In genomic region chr6:157943964-157944283, GRCh38 we compare ENCODE assay signal across 24 cellular contexts. TPM values are rescaled to one million over a fixed set of nuclear protein-coding genes. Genes with fewer than 3 reads are reported as not detected.
DNase-seq lines count a peak whose midpoint lies in the region; ATAC-seq and TF ChIP-seq lines count a peak whose summit lies in the region.
"Had no signal": no experiment of that assay in that cellular context is flagged by ENCODE, and none has a peak within 500 bp of the region (broad histone marks: within the 10 kb centered on the region; RNA-seq: fewer than 3 reads in every experiment).

No MANE protein-coding gene starts in this region.

- H2AK5ac ChIP-seq in IMR-90 (ENCODE audit: low read depth, low read length) = no peak overlapping the region
- H2AK5ac ChIP-seq in neuronal stem cell (ENCODE audit: low read depth, low read length) = no peak overlapping the region

- no peak overlapping the region for H2BK20ac ChIP-seq in IMR-90 (ENCODE audit: low read depth, low read length)

- H3K4me3 ChIP-seq in IMR-90 (ENCODE audit: insufficient read depth, low read depth, low read length) = no peak overlapping the region
- H3K4me3 ChIP-seq in heart right ventricle = no peak overlapping the region
- no peak overlapping the region for H3K4me3 ChIP-seq in neuronal stem cell (ENCODE audit: low read length in 2 of 2)
- H3K4me3 ChIP-seq: PC-9, SJCRH30 had no signal

- no peak for DNase-seq in activated CD8-positive, alpha-beta T cell treated with anti-CD3 and anti-CD28 coated beads for 36 hours
- DNase-seq in activated CD8-positive, alpha-beta T cell treated with anti-CD3 and anti-CD28 coated beads, Interleukin-2, amount 10 ng/mL, durations not matched to agents 7 days and 5 days = no peak
- DNase-seq in IMR-90 (no peak), progenitor cell of endocrine pancreas (ENCODE audit: low spot score, unreplicated experiment) (no peak), heart right ventricle (no peak), neuronal stem cell (ENCODE audit: low spot score) (no peak)
- DNase-seq in activated effector memory CD4-positive, alpha-beta T cell treated with anti-CD3 and anti-CD28 coated beads, Interleukin-2, amount 50 U/mL, for 16 hours = no peak
- DNase-seq: Calu3; CD8-positive, alpha-beta memory T cell; DND-41; KG1; MM.1S; NCI-H1048; NCI-H1694; NCI-H2029 treated with DMSO at 0.1 percent for 48 hours; NCI-H2227 treated with DMSO at 0.1 percent for 48 hours; NCI-H526 treated with DMSO at 0.1 percent for 48 hours; PC-9; SJCRH30 had no signal

- no peaks in the 10 kb centered on the region; the same call in 1 of the 2 replicates for H3K9me3 ChIP-seq in IMR-90 (ENCODE audit: control insufficient read depth, insufficient read depth, low read length)
- H3K9me3 ChIP-seq in heart right ventricle = peaks cover 0 to 2% (median 0%) of the 10 kb centered on the region in 11 donors
- H3K9me3 ChIP-seq in neuronal stem cell (replicated peaks in 1 of 2; ENCODE audit: control insufficient read depth in 2 of 2, insufficient read depth in 1 of 2, low read depth in 1 of 2, low read length in 2 of 2) = no peaks in the 10 kb centered on the region
- H3K9me3 ChIP-seq: SJCRH30 had no signal

- H3K4ac ChIP-seq in IMR-90 (ENCODE audit: low read depth, low read length) = no peak overlapping the region
- H3K4ac ChIP-seq in neuronal stem cell (ENCODE audit: low read length) = no peak overlapping the region

- H3K79me1 ChIP-seq in IMR-90 (ENCODE audit: low read depth in 1 of 2, low read length in 2 of 2) (peaks cover 0 to 5% of the 10 kb centered on the region in 2 experiments; a peak in 3 of 4 replicates), neuronal stem cell (ENCODE audit: low read depth, low read length) (no peaks in the 10 kb centered on the region)

- no peak for ATAC-seq in activated CD8-positive, alpha-beta T cell treated with anti-CD3 and anti-CD28 coated beads for 36 hours
- no peak for ATAC-seq in activated CD8-positive, alpha-beta T cell treated with anti-CD3 and anti-CD28 coated beads, Interleukin-2, amount 10 ng/mL, durations not matched to agents 7 days and 5 days
- ATAC-seq in IMR-90 (ENCODE audit: low read depth) = no peak
- ATAC-seq in heart right ventricle = no peak
- ATAC-seq: Right ventricle myocardium inferior had no signal

- no peak overlapping the region for H3K23ac ChIP-seq in IMR-90 (ENCODE audit: low read depth, low read length)
- H3K23ac ChIP-seq in neuronal stem cell (ENCODE audit: low read depth, low read length, poor library complexity) = no peak overlapping the region

- TF ChIP-seq POLR2A in IMR-90 (IDR thresholded peaks at IDR 0.05; ENCODE audit: low read depth, low read length) = no peak

- WGBS in IMR-90 (ENCODE audit: extremely low coverage in 2 of 2, insufficient read length in 1 of 2), 2 experiments = 92% methylated on average over 6 of the region's 15 CpGs; no CpG with 5 or more reads in 1 of the 2 experiments
- WGBS in heart right ventricle, 2 donors = 94 to 96% methylated on average over 15 of the region's 15 CpGs
- WGBS in neuronal stem cell (ENCODE audit: extremely low coverage in 2 of 2, insufficient read length in 2 of 2, insufficient replicate concordance in 1 of 2), 2 donors = no CpG with 5 or more reads among the region's 15 CpGs

- POLR2A ChIA-PET in activated CD8-positive, alpha-beta T cell treated with anti-CD3 and anti-CD28 coated beads for 36 hours (lab: Charles Lee) = no interaction called here
- POLR2A ChIA-PET in activated CD8-positive, alpha-beta T cell treated with anti-CD3 and anti-CD28 coated beads, Interleukin-2, amount 10 ng/mL, durations not matched to agents 7 days and 5 days (lab: Charles Lee) = no interaction called here
- POLR2A ChIA-PET in IMR-90 (lab: Charles Lee; ENCODE audit: unreplicated experiment) = no interaction called here

- H2BK5ac ChIP-seq in IMR-90 (ENCODE audit: low read depth, low read length, poor library complexity, severe bottlenecking) (no peak overlapping the region), neuronal stem cell (ENCODE audit: low read length) (no peak overlapping the region)

- H2AFZ ChIP-seq in IMR-90 (replicated peaks; ENCODE audit: low read length, poor library complexity) (no peak overlapping the region), neuronal stem cell (ENCODE audit: low read length) (no peak overlapping the region)
- H2AFZ ChIP-seq: PC-9 had no signal

- H3K27me3 ChIP-seq in IMR-90 (ENCODE audit: control insufficient read depth, insufficient read depth, low read length) (no peaks in the 10 kb centered on the region), heart right ventricle (no peaks in the 10 kb centered on the region), neuronal stem cell (ENCODE audit: control insufficient read depth in 3 of 3, insufficient read depth in 3 of 3, low read depth in 1 of 3, low read length in 3 of 3) (no peaks in the 10 kb centered on the region)
- H3K27me3 ChIP-seq: SJCRH30 had no signal

- no peak overlapping the region for H3K56ac ChIP-seq in IMR-90 (ENCODE audit: extremely low read depth, insufficient read depth, low read length)

- peak overlapping the region; percentile 9 for H3K27ac Mint-ChIP-seq in activated CD8-positive, alpha-beta T cell treated with anti-CD3 and anti-CD28 coated beads for 36 hours
- H3K27ac Mint-ChIP-seq in activated CD8-positive, alpha-beta T cell treated with anti-CD3 and anti-CD28 coated beads, Interleukin-2, amount 10 ng/mL, durations not matched to agents 7 days and 5 days = no peak overlapping the region
- peak overlapping the region; percentile 43 for H3K27ac Mint-ChIP-seq in progenitor cell of endocrine pancreas
- H3K27ac Mint-ChIP-seq: B cell; CD8-positive, alpha-beta memory T cell had no signal

- H3K4me3 Mint-ChIP-seq in activated CD8-positive, alpha-beta T cell treated with anti-CD3 and anti-CD28 coated beads for 36 hours = no peak overlapping the region
- no peak overlapping the region for H3K4me3 Mint-ChIP-seq in activated CD8-positive, alpha-beta T cell treated with anti-CD3 and anti-CD28 coated beads, Interleukin-2, amount 10 ng/mL, durations not matched to agents 7 days and 5 days
- H3K4me3 Mint-ChIP-seq in progenitor cell of endocrine pancreas (ENCODE audit: low read depth) = no peak overlapping the region
- H3K4me3 Mint-ChIP-seq: B cell; CD8-positive, alpha-beta memory T cell had no signal

- peaks cover 45% of the 10 kb centered on the region for H3K4me1 Mint-ChIP-seq in activated CD8-positive, alpha-beta T cell treated with anti-CD3 and anti-CD28 coated beads for 36 hours (ENCODE audit: low read depth)
- peaks cover 10% of the 10 kb centered on the region for H3K4me1 Mint-ChIP-seq in activated CD8-positive, alpha-beta T cell treated with anti-CD3 and anti-CD28 coated beads, Interleukin-2, amount 10 ng/mL, durations not matched to agents 7 days and 5 days (ENCODE audit: low read depth)
- peaks cover 8% of the 10 kb centered on the region for H3K4me1 Mint-ChIP-seq in progenitor cell of endocrine pancreas (ENCODE audit: low read depth)
- H3K4me1 Mint-ChIP-seq: B cell; CD8-positive, alpha-beta memory T cell had no signal

- dilution Hi-C loops in IMR-90 (cut with HindIII; ENCODE audit: low sequenced_read_pairs, unreplicated experiment) = no loop called here

- no peak overlapping the region for H3K4me2 ChIP-seq in IMR-90 (ENCODE audit: low read depth, low read length)
- H3K4me2 ChIP-seq in neuronal stem cell (ENCODE audit: insufficient read depth, low read length, poor library complexity, severe bottlenecking) = no peak overlapping the region
- H3K4me2 ChIP-seq: PC-9 had no signal

- H2BK120ac ChIP-seq in IMR-90 (ENCODE audit: low read depth, low read length) = no peak overlapping the region
- H2BK120ac ChIP-seq in neuronal stem cell (ENCODE audit: low read depth, low read length) = no peak overlapping the region

- no peak overlapping the region for H4K5ac ChIP-seq in IMR-90 (ENCODE audit: low read depth, low read length)

- H3K18ac ChIP-seq in IMR-90 (ENCODE audit: low read depth, low read length) (no peak overlapping the region), neuronal stem cell (ENCODE audit: low read length) (no peak overlapping the region)

- H3K14ac ChIP-seq in IMR-90 (replicated peaks; ENCODE audit: low read depth, low read length) (no peak overlapping the region), neuronal stem cell (ENCODE audit: low read length) (no peak overlapping the region)

- H3K9ac ChIP-seq in IMR-90 (ENCODE audit: low read depth, low read length) (no peak overlapping the region), neuronal stem cell (ENCODE audit: low read depth, low read length, poor library complexity) (no peak overlapping the region)

- TF ChIP-seq CTCF in activated CD8-positive, alpha-beta T cell treated with anti-CD3 and anti-CD28 coated beads for 36 hours (IDR thresholded peaks at IDR 0.05) = no peak
- TF ChIP-seq CTCF in IMR-90 (conservative IDR thresholded peaks at IDR 0.05; ENCODE audit: low read depth, low read length) (no peak), progenitor cell of endocrine pancreas (IDR thresholded peaks at IDR 0.05; ENCODE audit: unreplicated experiment) (no peak), heart right ventricle (IDR thresholded peaks at IDR 0.05) (no peak)

- H3K27ac ChIP-seq in IMR-90 (ENCODE audit: insufficient read depth, low read length) = no peak overlapping the region
- peak overlapping the region; percentile 61 for H3K27ac ChIP-seq in cingulate gyrus (ENCODE audit: low read depth, low read length)
- H3K27ac ChIP-seq in heart right ventricle = no peak overlapping the region
- H3K27ac ChIP-seq in neuronal stem cell (replicated peaks; ENCODE audit: low read length) = no peak overlapping the region
- H3K27ac ChIP-seq: 22Rv1, C4-2B, PC-9, SJCRH30 had no signal

- in situ Hi-C loops in IMR-90 (cut with MboI; ENCODE audit: low sequenced_read_pairs) = no loop called here

- no peak overlapping the region for H2BK12ac ChIP-seq in neuronal stem cell (ENCODE audit: low read length)

- CTCF ChIA-PET in activated CD8-positive, alpha-beta T cell treated with anti-CD3 and anti-CD28 coated beads for 36 hours (lab: Charles Lee) = interaction anchor here (0.7 kb wide), 1 partner anchor 187 kb away, joined by 3 read pairs; no protein-coding TSS in a partner anchor
- CTCF ChIA-PET in activated CD8-positive, alpha-beta T cell treated with anti-CD3 and anti-CD28 coated beads, Interleukin-2, amount 10 ng/mL, durations not matched to agents 7 days and 5 days (lab: Charles Lee) = no interaction called here
- CTCF ChIA-PET in IMR-90 (lab: Yijun Ruan, JAX) = no interaction called here

- H4K8ac ChIP-seq in IMR-90 (ENCODE audit: low read depth in 2 of 2, low read length in 2 of 2) = no peak overlapping the region
- H4K8ac ChIP-seq in neuronal stem cell (ENCODE audit: low read depth, low read length) = no peak overlapping the region

- no peaks in the 10 kb centered on the region for H4K20me1 ChIP-seq in IMR-90 (ENCODE audit: insufficient read depth, low read length)

- TF ChIP-seq RAD21 in IMR-90 (IDR thresholded peaks at IDR 0.05; ENCODE audit: low read length) = no peak

- peaks cover 78% of the 10 kb centered on the region for H3K36me3 Mint-ChIP-seq in activated CD8-positive, alpha-beta T cell treated with anti-CD3 and anti-CD28 coated beads for 36 hours (ENCODE audit: low read depth)
- peaks cover 20% of the 10 kb centered on the region for H3K36me3 Mint-ChIP-seq in activated CD8-positive, alpha-beta T cell treated with anti-CD3 and anti-CD28 coated beads, Interleukin-2, amount 10 ng/mL, durations not matched to agents 7 days and 5 days (ENCODE audit: low read depth)
- H3K36me3 Mint-ChIP-seq in progenitor cell of endocrine pancreas (ENCODE audit: insufficient read depth) = peaks cover 57% of the 10 kb centered on the region

- no peaks in the 10 kb centered on the region for H3K27me3 Mint-ChIP-seq in activated CD8-positive, alpha-beta T cell treated with anti-CD3 and anti-CD28 coated beads for 36 hours
- peaks cover 2% of the 10 kb centered on the region for H3K27me3 Mint-ChIP-seq in activated CD8-positive, alpha-beta T cell treated with anti-CD3 and anti-CD28 coated beads, Interleukin-2, amount 10 ng/mL, durations not matched to agents 7 days and 5 days (ENCODE audit: low read depth)
- H3K27me3 Mint-ChIP-seq in progenitor cell of endocrine pancreas = no peaks in the 10 kb centered on the region
- H3K27me3 Mint-ChIP-seq: B cell had no signal

- H3K9me3 Mint-ChIP-seq in activated CD8-positive, alpha-beta T cell treated with anti-CD3 and anti-CD28 coated beads for 36 hours = peaks cover 4% of the 10 kb centered on the region
- H3K9me3 Mint-ChIP-seq in activated CD8-positive, alpha-beta T cell treated with anti-CD3 and anti-CD28 coated beads, Interleukin-2, amount 10 ng/mL, durations not matched to agents 7 days and 5 days (ENCODE audit: insufficient read depth) = peaks cover 3% of the 10 kb centered on the region
- peaks cover 5% of the 10 kb centered on the region for H3K9me3 Mint-ChIP-seq in progenitor cell of endocrine pancreas (ENCODE audit: low read depth)

- intact Hi-C loops in activated CD8-positive, alpha-beta T cell treated with anti-CD3 and anti-CD28 coated beads for 36 hours (cut with micrococcal nuclease) = no loop called here
- intact Hi-C loops in IMR-90 (cut with micrococcal nuclease) = no loop called here
- intact Hi-C loops in heart right ventricle (cut with DNase I) = no loop called here

- H2AK9ac ChIP-seq in IMR-90 (replicated peaks; ENCODE audit: low read depth, low read length, poor library complexity) = no peak overlapping the region

- H4K91ac ChIP-seq in IMR-90 (ENCODE audit: insufficient read depth, low read depth, low read length) (no peak overlapping the region), neuronal stem cell (ENCODE audit: low read depth, low read length, poor library complexity) (no peak overlapping the region)

- H2BK15ac ChIP-seq in IMR-90 (ENCODE audit: low read depth, low read length) (no peak overlapping the region), neuronal stem cell (ENCODE audit: low read length) (no peak overlapping the region)

- H3K9me1 ChIP-seq in IMR-90 (ENCODE audit: insufficient read depth, low read length) = peaks cover 5% of the 10 kb centered on the region

- H3K36me3 ChIP-seq in IMR-90 (ENCODE audit: control insufficient read depth, insufficient read depth, low read length) (peaks cover 57% of the 10 kb centered on the region), heart right ventricle (peaks cover 0 to 78% (median 52%) of the 10 kb centered on the region in 9 donors), neuronal stem cell (replicated peaks in 1 of 2; ENCODE audit: control insufficient read depth in 2 of 2, insufficient read depth in 2 of 2, low read length in 2 of 2) (peaks cover 20 to 66% of the 10 kb centered on the region in 2 donors)

- H3K4me1 ChIP-seq in IMR-90 (ENCODE audit: control insufficient read depth, insufficient read depth, low read length) = no peaks in the 10 kb centered on the region; the same call in 1 of the 2 replicates
- no peaks in the 10 kb centered on the region for H3K4me1 ChIP-seq in heart right ventricle
- no peaks in the 10 kb centered on the region for H3K4me1 ChIP-seq in neuronal stem cell (ENCODE audit: control insufficient read depth in 2 of 2, insufficient read depth in 1 of 2, low read depth in 1 of 2, low read length in 2 of 2)
- H3K4me1 ChIP-seq: SJCRH30 had no signal

- BruUV-seq in IMR-90 (replicated peaks; lab: Mats Ljungman, UMichigan) = TSS peak; percentile 78

RNA-seq across cellular contexts. Expression of gene SYNJ2, which starts 37.7 kb away (rescaled TPM):
- 10 to 100 TPM; 27.7 to 28.5 TPM for total RNA-seq in activated CD8-positive, alpha-beta T cell treated with anti-CD3 and anti-CD28 coated beads for 36 hours
- total RNA-seq in activated CD8-positive, alpha-beta T cell treated with anti-CD3 and anti-CD28 coated beads, Interleukin-2, amount 10 ng/mL, durations not matched to agents 7 days and 5 days = 10 to 100 TPM; 38.2 to 38.5 TPM
- total RNA-seq in IMR-90 (2012; rRNA removed) (43.3 and 45.2 TPM in 2 replicates), progenitor cell of endocrine pancreas (18.9 and 22.2 TPM in 2 replicates), heart right ventricle (10 to 100 TPM; 14.0 to 27.8 (median 19.6) TPM)
- polyA plus RNA-seq in IMR-90 (2012; rRNA removed) (40.8 and 45.6 TPM in 2 replicates), heart right ventricle (10 to 100 TPM; 14.5 to 17.6 TPM)
- polyA plus RNA-seq in IMR-90 (2012; cell fraction: cytosol; rRNA removed) = 21.2 and 29.0 TPM in 2 replicates
- 45.7 and 64.6 TPM in 2 replicates for polyA plus RNA-seq in IMR-90 (2012; cell fraction: nucleus; rRNA removed; ENCODE audit: low replicate concordance)
- polyA plus RNA-seq in neuronal stem cell (2013, experiment 1 of 2) = 1.8 TPM
- polyA plus RNA-seq in neuronal stem cell (2013, experiment 2 of 2) = 1.9 TPM
